Comparison of ENCODE assay signal across 13 cellular contexts in the genomic region with DNA sequence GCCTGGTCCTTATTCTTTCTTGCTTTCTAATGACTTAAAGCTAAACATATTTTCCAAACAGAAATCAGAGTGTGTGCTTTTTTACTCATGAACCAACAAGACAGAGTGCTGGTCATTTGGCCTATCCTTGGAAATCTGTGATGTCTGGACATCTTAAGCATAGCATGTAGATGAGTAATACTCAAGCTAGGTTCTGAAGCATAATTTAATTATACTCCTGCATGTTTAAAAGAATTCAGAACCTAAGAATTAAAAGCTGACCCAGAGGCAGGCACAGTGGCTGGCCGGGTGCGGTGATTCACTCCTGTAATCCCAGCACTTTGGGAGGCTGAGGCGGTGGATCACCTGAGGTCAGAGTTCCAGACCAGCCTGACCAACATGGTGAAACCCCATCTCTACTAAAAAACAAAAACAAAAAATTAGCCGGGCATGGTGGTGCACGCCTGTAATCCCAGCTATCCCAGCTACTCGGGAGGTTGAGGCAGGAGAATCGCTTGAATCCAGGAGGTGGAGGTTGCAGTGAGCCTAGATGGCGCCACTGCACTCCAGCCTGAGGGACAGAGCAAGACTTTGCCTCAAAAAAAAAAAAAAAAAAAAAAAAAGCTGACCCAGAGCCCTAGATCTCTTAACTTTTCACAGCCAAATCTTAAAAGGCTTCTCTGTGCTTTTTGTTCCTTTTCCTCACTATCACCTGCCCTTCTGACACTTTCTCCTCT. TPM values are rescaled to one million over a fixed set of nuclear protein-coding genes. Genes with fewer than 3 reads are reported as not detected.
DNase-seq lines count a peak whose midpoint lies in the region; ATAC-seq and TF ChIP-seq lines count a peak whose summit lies in the region.
"Had no signal": no experiment of that assay in that cellular context is flagged by ENCODE, and none has a peak within 500 bp of the region (broad histone marks: within the 10 kb centered on the region; RNA-seq: fewer than 3 reads in every experiment).

No MANE protein-coding gene starts in this region.

- no peak for ATAC-seq in GM21825 (IDR thresholded peaks at IDR 0.05; ENCODE audit: unreplicated experiment)
- ATAC-seq in HG02759 (IDR thresholded peaks at IDR 0.05; ENCODE audit: unreplicated experiment): no peak
- ATAC-seq: stimulated activated naive B cell treated with anti-CD40 and anti-IgM and Interleukin-4, amounts not matched to agents 10 μg/mL and 1 μg/mL and 100 μg/mL, for 72 hours had no signal

- no peaks in the 10 kb centered on the region for H3F3A ChIP-seq in neural progenitor cell (ENCODE audit: low read depth)

- peak; percentile 33 for DNase-seq in activated CD4-positive, alpha-beta memory T cell treated with anti-CD3 and anti-CD28 coated beads for 36 hours
- DNase-seq in activated CD4-positive, alpha-beta memory T cell treated with anti-CD3 and anti-CD28 coated beads, Interleukin-2, amount 10 ng/mL, durations not matched to agents 7 days and 5 days: no peak
- DNase-seq in LHCN-M2 (ENCODE audit: low read depth) (peak; percentile 17), brain microvascular endothelial cell (peak; percentile 48), neural progenitor cell (ENCODE audit: low spot score) (no peak), NCI-H2029 treated with DMSO at 0.1 percent for 48 hours (lab: John Stamatoyannopoulos, UW) (no peak)
- DNase-seq: activated gamma-delta T cell treated with Interleukin-2 at 50 U/mL for 16 hours; stimulated activated naive B cell treated with anti-CD40 and anti-IgM and Interleukin-4, amounts not matched to agents 10 μg/mL and 1 μg/mL and 100 μg/mL, for 72 hours had no signal

- H3K4me3 ChIP-seq in brain microvascular endothelial cell (ENCODE audit: low read depth, low read length) (no peak overlapping the region), neural progenitor cell (no peak overlapping the region)
- H3K4me3 ChIP-seq: BLaER1 treated with 17β-estradiol and CSF1 and Interleukin-3, amounts not matched to agents 10 nM and 100 nM; skin epidermis had no signal

- H3K27ac Mint-ChIP-seq in activated CD4-positive, alpha-beta memory T cell treated with anti-CD3 and anti-CD28 coated beads for 36 hours: no peak overlapping the region
- H3K27ac Mint-ChIP-seq in activated CD4-positive, alpha-beta memory T cell treated with anti-CD3 and anti-CD28 coated beads, Interleukin-2, amount 10 ng/mL, durations not matched to agents 7 days and 5 days: no peak overlapping the region
- no peak overlapping the region for H3K27ac Mint-ChIP-seq in neural progenitor cell
- H3K27ac Mint-ChIP-seq: stimulated activated naive B cell treated with anti-CD40 and anti-IgM and Interleukin-4, amounts not matched to agents 10 μg/mL and 1 μg/mL and 100 μg/mL, for 72 hours; T-helper 1 cell treated with Interleukin-12 subunit alpha and Interleukin-12 subunit beta and Interleukin-4 antibody, amounts not matched to agents 30 μg/mL and 1 μg/mL, for 36 hours had no signal

- H3K27ac ChIP-seq in brain microvascular endothelial cell (no peak overlapping the region), neural progenitor cell (no peak overlapping the region)
- H3K27ac ChIP-seq: BLaER1 treated with 17β-estradiol and CSF1 and Interleukin-3, amounts not matched to agents 10 nM and 100 nM; skin epidermis had no signal

- H4K20me1 ChIP-seq in neural progenitor cell (ENCODE audit: low read depth): no peaks in the 10 kb centered on the region
- H4K20me1 ChIP-seq: BLaER1 treated with 17β-estradiol and CSF1 and Interleukin-3, amounts not matched to agents 10 nM and 100 nM had no signal

- no peaks in the 10 kb centered on the region for H3K36me3 Mint-ChIP-seq in activated CD4-positive, alpha-beta memory T cell treated with anti-CD3 and anti-CD28 coated beads for 36 hours
- peaks cover 3% of the 10 kb centered on the region for H3K36me3 Mint-ChIP-seq in activated CD4-positive, alpha-beta memory T cell treated with anti-CD3 and anti-CD28 coated beads, Interleukin-2, amount 10 ng/mL, durations not matched to agents 7 days and 5 days (ENCODE audit: low read depth)
- H3K36me3 Mint-ChIP-seq in neural progenitor cell: peaks cover 7% of the 10 kb centered on the region

- no peak overlapping the region for H3K9ac ChIP-seq in neural progenitor cell
- H3K9ac ChIP-seq: BLaER1 treated with 17β-estradiol and CSF1 and Interleukin-3, amounts not matched to agents 10 nM and 100 nM had no signal

- intact Hi-C loops in activated CD4-positive, alpha-beta memory T cell treated with anti-CD3 and anti-CD28 coated beads for 36 hours (cut with micrococcal nuclease): loop anchor here (1.0 kb wide), 1 partner anchor 35 kb away; no protein-coding TSS in a partner anchor

- H3K9me3 ChIP-seq in neural progenitor cell (ENCODE audit: low read depth): no peaks in the 10 kb centered on the region

- no peaks in the 10 kb centered on the region for H3K9me3 Mint-ChIP-seq in activated CD4-positive, alpha-beta memory T cell treated with anti-CD3 and anti-CD28 coated beads for 36 hours
- no peaks in the 10 kb centered on the region for H3K9me3 Mint-ChIP-seq in activated CD4-positive, alpha-beta memory T cell treated with anti-CD3 and anti-CD28 coated beads, Interleukin-2, amount 10 ng/mL, durations not matched to agents 7 days and 5 days
- no peaks in the 10 kb centered on the region for H3K9me3 Mint-ChIP-seq in neural progenitor cell

- H3K4me1 Mint-ChIP-seq in activated CD4-positive, alpha-beta memory T cell treated with anti-CD3 and anti-CD28 coated beads for 36 hours (ENCODE audit: low read depth): no peaks in the 10 kb centered on the region
- H3K4me1 Mint-ChIP-seq in activated CD4-positive, alpha-beta memory T cell treated with anti-CD3 and anti-CD28 coated beads, Interleukin-2, amount 10 ng/mL, durations not matched to agents 7 days and 5 days: no peaks in the 10 kb centered on the region
- H3K4me1 Mint-ChIP-seq in neural progenitor cell: peaks cover 2% of the 10 kb centered on the region

- in situ Hi-C loops in brain microvascular endothelial cell (cut with HindIII; ENCODE audit: low pct_ligation_motif_present, low sequenced_read_pairs): no loop called here

- no peak overlapping the region for H3K4me2 ChIP-seq in neural progenitor cell
- H3K4me2 ChIP-seq: BLaER1 treated with 17β-estradiol and CSF1 and Interleukin-3, amounts not matched to agents 10 nM and 100 nM had no signal

- no peaks in the 10 kb centered on the region for H3K4me1 ChIP-seq in neural progenitor cell

- no peaks in the 10 kb centered on the region for H3K27me3 Mint-ChIP-seq in activated CD4-positive, alpha-beta memory T cell treated with anti-CD3 and anti-CD28 coated beads for 36 hours
- H3K27me3 Mint-ChIP-seq in activated CD4-positive, alpha-beta memory T cell treated with anti-CD3 and anti-CD28 coated beads, Interleukin-2, amount 10 ng/mL, durations not matched to agents 7 days and 5 days: no peaks in the 10 kb centered on the region
- H3K27me3 Mint-ChIP-seq in neural progenitor cell (ENCODE audit: insufficient read depth, low read depth): no peaks in the 10 kb centered on the region
- H3K27me3 Mint-ChIP-seq: stimulated activated naive B cell treated with anti-CD40 and anti-IgM and Interleukin-4, amounts not matched to agents 10 μg/mL and 1 μg/mL and 100 μg/mL, for 72 hours had no signal

- CTCF ChIA-PET in activated CD4-positive, alpha-beta memory T cell treated with anti-CD3 and anti-CD28 coated beads for 36 hours (lab: Charles Lee): interaction anchor here (0.6 to 2.6 kb wide), 9 partner anchors 11 to 122 kb away, joined by 3 to 37 read pairs (median 4); partner anchors contain the start of gene FXN
- CTCF ChIA-PET in activated CD4-positive, alpha-beta memory T cell treated with anti-CD3 and anti-CD28 coated beads, Interleukin-2, amount 10 ng/mL, durations not matched to agents 7 days and 5 days (lab: Charles Lee): interaction anchor here (0.6 to 5.2 kb wide), 12 partner anchors 10 to 417 kb away, joined by 3 to 47 read pairs (median 3); partner anchors contain the start of gene TJP2

- H3K79me2 ChIP-seq in neural progenitor cell (ENCODE audit: low read depth): no peaks in the 10 kb centered on the region

- POLR2A ChIA-PET in activated CD4-positive, alpha-beta memory T cell treated with anti-CD3 and anti-CD28 coated beads for 36 hours (lab: Charles Lee): no interaction called here
- POLR2A ChIA-PET in activated CD4-positive, alpha-beta memory T cell treated with anti-CD3 and anti-CD28 coated beads, Interleukin-2, amount 10 ng/mL, durations not matched to agents 7 days and 5 days (lab: Charles Lee): interaction anchor here (1.0 to 1.2 kb wide), 2 partner anchors 16 to 18 kb away, joined by 4 to 5 read pairs; partner anchors contain the start of gene TJP2

- no peak overlapping the region for H3K4me3 Mint-ChIP-seq in activated CD4-positive, alpha-beta memory T cell treated with anti-CD3 and anti-CD28 coated beads for 36 hours
- no peak overlapping the region for H3K4me3 Mint-ChIP-seq in activated CD4-positive, alpha-beta memory T cell treated with anti-CD3 and anti-CD28 coated beads, Interleukin-2, amount 10 ng/mL, durations not matched to agents 7 days and 5 days
- H3K4me3 Mint-ChIP-seq in neural progenitor cell: no peak overlapping the region
- H3K4me3 Mint-ChIP-seq: stimulated activated naive B cell treated with anti-CD40 and anti-IgM and Interleukin-4, amounts not matched to agents 10 μg/mL and 1 μg/mL and 100 μg/mL, for 72 hours; T-helper 1 cell treated with Interleukin-12 subunit alpha and Interleukin-12 subunit beta and Interleukin-4 antibody, amounts not matched to agents 30 μg/mL and 1 μg/mL, for 36 hours had no signal

- H3K27me3 ChIP-seq in brain microvascular endothelial cell (replicated peaks) (no peaks in the 10 kb centered on the region), neural progenitor cell (no peaks in the 10 kb centered on the region)
- H3K27me3 ChIP-seq: BLaER1 treated with 17β-estradiol and CSF1 and Interleukin-3, amounts not matched to agents 10 nM and 100 nM had no signal

- no peaks in the 10 kb centered on the region for H3K36me3 ChIP-seq in brain microvascular endothelial cell (replicated peaks)
- H3K36me3 ChIP-seq in neural progenitor cell: no peaks in the 10 kb centered on the region

- TF ChIP-seq CTCF in brain microvascular endothelial cell (IDR thresholded peaks at IDR 0.05; ENCODE audit: low read depth, low read length, missing control alignments): peak; percentile 52
- TF ChIP-seq CTCF in neural progenitor cell (IDR thresholded peaks at IDR 0.05): peak; percentile 31

- H2AFZ ChIP-seq in neural progenitor cell (replicated peaks): no peak overlapping the region

RNA-seq across cellular contexts. Expression of gene TJP2, which starts 16.2 kb away (rescaled TPM):
- 10 to 100 TPM; 12.9 to 15.3 TPM for total RNA-seq in activated CD4-positive, alpha-beta memory T cell treated with anti-CD3 and anti-CD28 coated beads for 36 hours
- 10 to 100 TPM; 37.2 to 37.9 TPM for total RNA-seq in activated CD4-positive, alpha-beta memory T cell treated with anti-CD3 and anti-CD28 coated beads, Interleukin-2, amount 10 ng/mL, durations not matched to agents 7 days and 5 days
- total RNA-seq in LHCN-M2 (2014; rRNA removed): 25.7 and 28.2 TPM in 2 replicates
- 16.9 TPM for polyA plus RNA-seq in LHCN-M2 (2012)
- 35.5 and 60.6 TPM in 2 replicates for total RNA-seq in neural progenitor cell (ENCODE audit: low replicate concordance)

Comparison
In these comparisons a context has a peak if more than half of its experiments do, and no peak if none do; other contexts are left out.
1. DNase-seq: peak in activated CD4-positive, alpha-beta memory T cell treated with anti-CD3 and anti-CD28 coated beads for 36 hours (single experiment), LHCN-M2 (single experiment) and brain microvascular endothelial cell (single experiment); none in activated CD4-positive, alpha-beta memory T cell treated with anti-CD3 and anti-CD28 coated beads, Interleukin-2, amount 10 ng/mL, durations not matched to agents 7 days and 5 days (single experiment), neural progenitor cell (single experiment) and NCI-H2029 treated with DMSO at 0.1 percent for 48 hours (single experiment).